Comparison of ENCODE assay signal across 9 cellular contexts in the genomic region with DNA sequence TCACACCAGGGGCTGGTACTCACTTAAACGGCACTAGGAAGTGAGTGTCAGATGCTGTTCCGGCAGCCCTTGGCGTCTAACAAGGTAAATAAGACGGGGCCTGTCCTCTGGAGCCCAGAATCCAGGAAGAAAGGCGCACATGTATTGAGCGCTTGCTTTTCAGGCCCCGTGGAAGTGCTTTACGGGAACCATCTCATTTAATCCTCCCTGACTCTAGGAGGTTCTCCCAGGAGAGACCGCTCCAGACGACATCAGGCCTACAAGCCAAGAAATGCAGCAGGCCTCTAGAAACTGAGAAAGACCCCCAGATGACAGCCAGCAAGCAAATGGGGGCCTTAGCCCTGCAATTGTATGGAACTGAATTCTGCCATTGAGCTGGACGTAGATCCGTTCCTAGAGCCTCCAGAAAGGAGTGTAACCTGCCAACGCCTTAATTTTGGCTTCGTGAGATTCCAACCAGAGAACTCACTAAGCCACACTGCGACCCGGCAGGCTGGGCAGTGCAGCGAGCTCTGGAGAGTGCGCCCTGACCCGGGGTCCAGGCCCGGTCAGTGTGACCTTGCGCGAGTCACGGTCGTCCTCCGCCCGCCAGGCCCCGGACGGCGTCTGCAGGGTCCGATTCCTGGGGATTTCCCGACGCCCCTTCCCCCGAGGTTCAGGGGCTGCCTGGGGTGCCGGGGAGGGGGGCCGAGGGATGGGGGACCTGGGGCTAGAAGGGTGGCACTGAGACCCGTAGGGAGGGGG. TPM values are rescaled to one million over a fixed set of nuclear protein-coding genes. Genes with fewer than 3 reads are reported as not detected.
A peak's percentile ranks its signal among the peaks of the same experiment; 100 is the strongest.
DNase-seq lines count a peak whose midpoint lies in the region; TF ChIP-seq lines count a peak whose summit lies in the region.
"Had no signal": no experiment of that assay in that cellular context is flagged by ENCODE, and none has a peak within 500 bp of the region (broad histone marks: within the 10 kb centered on the region; RNA-seq: fewer than 3 reads in every experiment).

No MANE protein-coding gene starts in this region.

- H3K27me3 ChIP-seq in CD8-positive, alpha-beta memory T cell (ENCODE audit: insufficient read depth, low read length, poor library complexity, severe bottlenecking) = peaks cover 5% of the 10 kb centered on the region
- no peaks in the 10 kb centered on the region for H3K27me3 ChIP-seq in KMS-11 (ENCODE audit: insufficient read depth, low read depth)
- H3K27me3 ChIP-seq in ovary = no peaks in the 10 kb centered on the region

- H3K9me3 Mint-ChIP-seq in CD8-positive, alpha-beta memory T cell = no peaks in the 10 kb centered on the region
- no peaks in the 10 kb centered on the region for H3K9me3 Mint-ChIP-seq in dendritic cell treated with granulocyte-macrophage colony-stimulating factor and Interleukin-4, amounts not matched to agents 40 ng/mL and 50 ng/mL, for 4 days

- no peak overlapping the region for H3K27ac ChIP-seq in CD8-positive, alpha-beta memory T cell (ENCODE audit: low read depth, low read length)
- H3K27ac ChIP-seq in KMS-11 = no peak overlapping the region
- no peak overlapping the region for H3K27ac ChIP-seq in ovary

- H2AFZ ChIP-seq in KMS-11 (ENCODE audit: low read depth) = peak overlapping the region; percentile 75; the same call in 1 of the 2 replicates

- 24 to 27% (median 26%) methylated on average over 36 of the region's 36 CpGs for WGBS in ovary, 3 donors

- no peak overlapping the region for H3K9ac ChIP-seq in KMS-11

- TF ChIP-seq POLR2A in ovary (IDR thresholded peaks at IDR 0.05) = no peak

- TF ChIP-seq CTCF in KMS-11 (conservative IDR thresholded peaks at IDR 0.05; ENCODE audit: low read depth, low read length) = no peak
- TF ChIP-seq CTCF in ovary (IDR thresholded peaks at IDR 0.05) = no peak

- no peaks in the 10 kb centered on the region for H3K9me3 ChIP-seq in CD8-positive, alpha-beta memory T cell (ENCODE audit: low read length)
- H3K9me3 ChIP-seq in ovary = no peaks in the 10 kb centered on the region

- H3K4me1 Mint-ChIP-seq in CD8-positive, alpha-beta memory T cell = peaks cover 12 to 27% (median 12%) of the 10 kb centered on the region in 3 donors
- H3K4me1 Mint-ChIP-seq in dendritic cell treated with granulocyte-macrophage colony-stimulating factor and Interleukin-4, amounts not matched to agents 40 ng/mL and 50 ng/mL, for 4 days (ENCODE audit: low read depth) = peaks cover 27% of the 10 kb centered on the region

- intact Hi-C loops in dendritic cell treated with granulocyte-macrophage colony-stimulating factor and Interleukin-4, amounts not matched to agents 40 ng/mL and 50 ng/mL, for 4 days (cut with micrococcal nuclease) = no loop called here
- intact Hi-C loops in ovary (cut with DNase I) = no loop called here

- CTCF ChIA-PET in CD8-positive, alpha-beta memory T cell (lab: Charles Lee) = interaction anchor here (1.2 kb wide), 1 partner anchor 67 kb away, joined by 5 read pairs; the partner anchor contains the start of gene MTF1

- TF ChIP-seq EP300 in ovary (IDR thresholded peaks at IDR 0.05) = no peak

- peaks cover 0 to 3% (median 2%) of the 10 kb centered on the region in 3 donors for H3K36me3 Mint-ChIP-seq in CD8-positive, alpha-beta memory T cell
- H3K36me3 Mint-ChIP-seq in dendritic cell treated with granulocyte-macrophage colony-stimulating factor and Interleukin-4, amounts not matched to agents 40 ng/mL and 50 ng/mL, for 4 days (ENCODE audit: low read depth) = no peaks in the 10 kb centered on the region

- no peaks in the 10 kb centered on the region for H4K20me1 ChIP-seq in KMS-11 (ENCODE audit: insufficient read depth)

- DNase-seq in CD8-positive, alpha-beta memory T cell = no peak
- DNase-seq in ovary (no peak), HUDEP-2 (lab: John Stamatoyannopoulos, UW; ENCODE audit: unreplicated experiment in 76 of 76) (no peak), NCI-H345 (lab: John Stamatoyannopoulos, UW) (no peak), NCI-H2081 (lab: John Stamatoyannopoulos, UW) (no peak), NCI-H1694 (lab: John Stamatoyannopoulos, UW) (no peak)
- DNase-seq: effector CD4-positive, alpha-beta T cell had no signal

- no peak overlapping the region for H3K4me3 ChIP-seq in CD8-positive, alpha-beta memory T cell (ENCODE audit: low read length)
- no peak overlapping the region for H3K4me3 ChIP-seq in KMS-11 (IDR thresholded peaks at IDR 0.05; ENCODE audit: insufficient read depth, low read depth, low read length)
- H3K4me3 ChIP-seq in ovary = peak overlapping the region; percentile 47

- no peaks in the 10 kb centered on the region for H3K36me3 ChIP-seq in CD8-positive, alpha-beta memory T cell (ENCODE audit: insufficient read depth, low read length)
- H3K36me3 ChIP-seq in KMS-11 (ENCODE audit: insufficient read depth) (no peaks in the 10 kb centered on the region), ovary (no peaks in the 10 kb centered on the region)

- peaks cover 10% of the 10 kb centered on the region; the same call in 1 of the 2 replicates for H3K79me2 ChIP-seq in KMS-11 (ENCODE audit: insufficient read depth, low read depth)

- H3K4me3 Mint-ChIP-seq in CD8-positive, alpha-beta memory T cell = peak overlapping the region; percentile 33 to 86 (median 65)
- H3K4me3 Mint-ChIP-seq in dendritic cell treated with granulocyte-macrophage colony-stimulating factor and Interleukin-4, amounts not matched to agents 40 ng/mL and 50 ng/mL, for 4 days = peak overlapping the region; percentile 30

- peaks cover 25 to 34% of the 10 kb centered on the region in 2 donors for H3K27me3 Mint-ChIP-seq in CD8-positive, alpha-beta memory T cell
- H3K27me3 Mint-ChIP-seq in dendritic cell treated with granulocyte-macrophage colony-stimulating factor and Interleukin-4, amounts not matched to agents 40 ng/mL and 50 ng/mL, for 4 days = peaks cover 66% of the 10 kb centered on the region

- POLR2A ChIA-PET in CD8-positive, alpha-beta memory T cell (lab: Charles Lee) = no interaction called here

- peak overlapping the region in 1 of 8 donors; percentile 41 for H3K27ac Mint-ChIP-seq in CD8-positive, alpha-beta memory T cell
- H3K27ac Mint-ChIP-seq in dendritic cell treated with granulocyte-macrophage colony-stimulating factor and Interleukin-4, amounts not matched to agents 40 ng/mL and 50 ng/mL, for 4 days = no peak overlapping the region

- H3K4me1 ChIP-seq in CD8-positive, alpha-beta memory T cell (ENCODE audit: insufficient read depth, low read length) = peaks cover 12% of the 10 kb centered on the region
- H3K4me1 ChIP-seq in KMS-11 (ENCODE audit: low read depth, poor library complexity, severe bottlenecking) (peaks cover 36% of the 10 kb centered on the region), ovary (ENCODE audit: insufficient read depth) (peaks cover 5% of the 10 kb centered on the region)

- H3K4me2 ChIP-seq in KMS-11 = peak overlapping the region; percentile 39; the same call in 1 of the 2 replicates

RNA-seq across cellular contexts. Expression of gene MANEAL, which starts 0.5 kb away (rescaled TPM):
- 1 to 10 TPM; 8.0 to 9.0 TPM for total RNA-seq in CD8-positive, alpha-beta memory T cell
- 4.0 TPM for polyA plus RNA-seq in CD8-positive, alpha-beta memory T cell
- 1 to 10 TPM in 5 of 7 donors, under 1 TPM in 1, not detected in 1; 0.66 to 2.2 (median 1.7) TPM for total RNA-seq in ovary
- polyA plus RNA-seq in ovary = 1 to 10 TPM in 1 of 2 donors, under 1 TPM in 1; 0.99 to 3.7 TPM

RNA-seq across cellular contexts. Expression of gene C1orf122, which starts 14.5 kb away (rescaled TPM):
- total RNA-seq in CD8-positive, alpha-beta memory T cell = 10 to 100 TPM; 37.7 to 39.5 TPM
- polyA plus RNA-seq in CD8-positive, alpha-beta memory T cell = 29.4 TPM
- total RNA-seq in ovary = 10 to 100 TPM; 24.5 to 56.2 (median 32.5) TPM
- 10 to 100 TPM; 10.3 to 23.7 TPM for polyA plus RNA-seq in ovary

RNA-seq across cellular contexts. Expression of gene YRDC, which starts 14.9 kb away (rescaled TPM):
- 10 to 100 TPM; 72.4 to 80.8 TPM for total RNA-seq in CD8-positive, alpha-beta memory T cell
- polyA plus RNA-seq in CD8-positive, alpha-beta memory T cell = 28.7 TPM
- 10 to 100 TPM in 4 of 7 donors, 1 to 10 TPM in 3; 7.2 to 15.0 (median 11.0) TPM for total RNA-seq in ovary
- polyA plus RNA-seq in ovary = 1 to 10 TPM; 9.3 to 9.5 TPM

RNA-seq across cellular contexts. Expression of gene EPHA10, which starts 28.2 kb away (rescaled TPM):
- under 1 TPM in 1 of 2 experiments, not detected in 1; 0.04 TPM for total RNA-seq in CD8-positive, alpha-beta memory T cell
- polyA plus RNA-seq in CD8-positive, alpha-beta memory T cell = not detected
- total RNA-seq in ovary = under 1 TPM in 4 of 7 donors, not detected in 3; 0.20 to 0.69 (median 0.50) TPM
- polyA plus RNA-seq in ovary = under 1 TPM; 0.02 to 0.05 TPM

Comparison
In these comparisons a context has a peak if more than half of its experiments do, and no peak if none do; other contexts are left out.
1. RNA of gene YRDC, which starts 14.9 kb away (total RNA-seq): 72.4 to 80.8 TPM in CD8-positive, alpha-beta memory T cell; 7.2 to 15.0 TPM in ovary; every median in the first group is over 4 times any median in the second.